In the genomic region with DNA sequence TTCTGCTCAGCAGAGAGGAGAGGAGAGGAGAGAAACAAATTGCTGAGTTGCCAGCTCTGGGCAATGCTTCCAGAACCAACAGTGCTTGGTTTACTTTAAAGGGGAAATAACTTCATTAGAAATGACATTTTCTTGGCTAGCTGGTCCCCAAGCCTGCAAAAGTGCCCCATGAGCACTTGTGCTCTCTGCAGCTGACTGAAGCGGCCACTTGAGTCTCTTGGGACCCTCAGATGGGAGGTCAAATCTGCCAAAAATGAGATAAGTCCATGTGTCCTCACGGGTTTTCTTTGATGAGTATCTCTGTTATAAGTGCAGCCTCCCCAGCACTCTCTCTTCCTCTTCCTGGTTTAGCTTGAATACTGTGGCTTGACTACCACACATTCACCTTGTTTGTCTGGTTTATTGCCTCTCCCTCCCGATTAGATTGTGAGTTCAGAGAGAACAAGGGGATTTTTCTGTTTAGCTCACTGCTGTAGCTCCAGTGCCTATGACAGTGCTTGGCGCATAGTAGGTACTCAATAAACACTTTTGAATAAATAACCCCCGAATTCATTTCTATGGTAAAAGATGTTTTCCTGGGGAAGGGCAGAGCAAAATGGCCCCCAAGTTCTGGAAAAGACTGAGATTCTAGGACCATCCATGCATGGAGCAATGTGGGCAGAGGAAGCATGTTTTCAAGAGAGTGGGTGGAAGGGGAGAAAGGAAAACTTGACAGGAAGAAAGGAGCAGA, we compare ENCODE assay signal across 14 cellular contexts. TPM values are rescaled to one million over a fixed set of nuclear protein-coding genes. Genes with fewer than 3 reads are reported as not detected.
A peak's percentile ranks its signal among the peaks of the same experiment; 100 is the strongest.
DNase-seq lines count a peak whose midpoint lies in the region; ATAC-seq, FAIRE-seq and TF ChIP-seq lines count a peak whose summit lies in the region.
"Had no signal": no experiment of that assay in that cellular context is flagged by ENCODE, and none has a peak within 500 bp of the region (broad histone marks: within the 10 kb centered on the region; RNA-seq: fewer than 3 reads in every experiment).

No MANE protein-coding gene starts in this region.

- no peak overlapping the region for H3K4me3 ChIP-seq in HepG2 (replicated peaks in 1 of 3; ENCODE audit: insufficient read depth in 1 of 3, low read depth in 2 of 3, low read length in 3 of 3)
- H3K4me3 ChIP-seq in right lobe of liver, result no peak overlapping the region
- H3K4me3 ChIP-seq in SK-N-SH (ENCODE audit: low read depth in 2 of 2, low read length in 1 of 2), result no peak overlapping the region
- no peak overlapping the region for H3K4me3 ChIP-seq in aorta (ENCODE audit: low read length in 2 of 2)
- H3K4me3 ChIP-seq: testis had no signal

- H3K4me1 Mint-ChIP-seq in glutamatergic neuron (ENCODE audit: low read depth, unreplicated experiment), result peaks cover 17% of the 10 kb centered on the region
- no peaks in the 10 kb centered on the region for H3K4me1 Mint-ChIP-seq in activated T-cell treated with anti-CD3 and anti-CD28 coated beads, Interleukin-2, amount 50 U/mL, for 72 hours (ENCODE audit: low read depth)

- TF ChIP-seq EP300 in HepG2 (IDR thresholded peaks at IDR 0.05; ENCODE audit: low read depth in 2 of 2, low read length in 2 of 2) (no peak), HepG2 (CRISPR knock-in tag; IDR thresholded peaks at IDR 0.05; ENCODE audit: borderline replicate concordance) (no peak), SK-N-SH (IDR thresholded peaks at IDR 0.05; ENCODE audit: borderline replicate concordance in 1 of 2, low read depth in 1 of 2, low read length in 1 of 2) (peak in 1 of 2 experiments; percentile 33; a peak in 1 of 4 replicates)

- peaks cover 4% of the 10 kb centered on the region for H3K27me3 Mint-ChIP-seq in glutamatergic neuron (ENCODE audit: unreplicated experiment)
- H3K27me3 Mint-ChIP-seq in activated T-cell treated with anti-CD3 and anti-CD28 coated beads, Interleukin-2, amount 50 U/mL, for 72 hours (ENCODE audit: low read depth), result peaks cover 11% of the 10 kb centered on the region

- H3K79me2 ChIP-seq in HepG2 (ENCODE audit: insufficient read depth, low read length) (no peaks in the 10 kb centered on the region), SK-N-SH (ENCODE audit: insufficient read depth) (no peaks in the 10 kb centered on the region)

- no peaks in the 10 kb centered on the region for H3K36me3 Mint-ChIP-seq in glutamatergic neuron (ENCODE audit: unreplicated experiment)
- no peaks in the 10 kb centered on the region for H3K36me3 Mint-ChIP-seq in activated T-cell treated with anti-CD3 and anti-CD28 coated beads, Interleukin-2, amount 50 U/mL, for 72 hours (ENCODE audit: insufficient read depth in 2 of 2)

- H3K4me1 ChIP-seq in HepG2 (ENCODE audit: insufficient read depth, low read length) (no peaks in the 10 kb centered on the region), right lobe of liver (no peaks in the 10 kb centered on the region), SK-N-SH (ENCODE audit: control insufficient read depth in 1 of 2, insufficient read depth in 2 of 2, low read depth in 1 of 2, low read length in 1 of 2) (peaks cover 0 to 7% of the 10 kb centered on the region in 2 experiments; a peak in 1 of 4 replicates), aorta (ENCODE audit: control insufficient read depth in 1 of 2, insufficient read depth in 2 of 2, low read length in 2 of 2) (peaks cover 1 to 6% of the 10 kb centered on the region in 2 donors)
- H3K4me1 ChIP-seq: testis had no signal

- H3K4me2 ChIP-seq in HepG2 (ENCODE audit: low read depth, low read length), result no peak overlapping the region
- no peak overlapping the region for H3K4me2 ChIP-seq in SK-N-SH

- H3K9ac ChIP-seq in HepG2 (ENCODE audit: insufficient read depth, low read depth, low read length) (no peak overlapping the region), SK-N-SH (no peak overlapping the region)

- DNase-seq in HepG2 (ENCODE audit: low spot score) (no peak), right lobe of liver (no peak), SK-N-SH (peak; percentile 26), glutamatergic neuron (no peak), aorta (no peak), frontal cortex (ENCODE audit: low spot score in 2 of 2) (no peak)
- DNase-seq in activated T-cell treated with anti-CD3 and anti-CD28 coated beads, Interleukin-2, amount 50 U/mL, for 72 hours, result no peak
- DNase-seq: activated CD4-positive, alpha-beta T cell treated with anti-CD3 and anti-CD28 coated beads, Interleukin-2, amount 50 U/mL, for 4 hours; anterior cingulate cortex; NCI-H1436; testis had no signal

- in situ Hi-C loops in HepG2 (cut with HindIII; ENCODE audit: extremely low pct_ligation_motif_present, low pct_unique_long_range_greater_than_20kb), result no loop called here

- CTCF ChIA-PET in HepG2 (lab: Yijun Ruan, JAX; ENCODE audit: low intra/inter-chr PET ratio, low total read pairs) (no interaction called here), SK-N-SH (lab: Yijun Ruan, JAX) (interaction anchor here (0.9 to 1.4 kb wide), 4 partner anchors 14 to 244 kb away, joined by 3 read pairs; no protein-coding TSS in a partner anchor)

- peaks cover 2% of the 10 kb centered on the region for H3K9me3 Mint-ChIP-seq in glutamatergic neuron (ENCODE audit: unreplicated experiment)
- H3K9me3 Mint-ChIP-seq in activated T-cell treated with anti-CD3 and anti-CD28 coated beads, Interleukin-2, amount 50 U/mL, for 72 hours, result peaks cover 2 to 7% of the 10 kb centered on the region in 2 donors

- TF ChIP-seq RAD21 in HepG2 (CRISPR knock-in tag; IDR thresholded peaks at IDR 0.05) (no peak), SK-N-SH (IDR thresholded peaks at IDR 0.05; ENCODE audit: low read length) (no peak)

- no peak for FAIRE-seq in HepG2 (lab: Jason Lieb, UNC)
- no peak for FAIRE-seq in frontal cortex (lab: Jason Lieb, UNC)
- FAIRE-seq: RCC 7860 had no signal

- H3K27ac Mint-ChIP-seq in glutamatergic neuron (ENCODE audit: unreplicated experiment), result peak overlapping the region; percentile 68
- no peak overlapping the region for H3K27ac Mint-ChIP-seq in activated T-cell treated with anti-CD3 and anti-CD28 coated beads, Interleukin-2, amount 50 U/mL, for 72 hours
- H3K27ac Mint-ChIP-seq: activated T-helper 2 cell treated with anti-CD3 and anti-CD28 coated beads, Interferon-gamma antibody, Interleukin-2, Interleukin-4, amounts not matched to agents 10 μg/mL and 5 μg/mL and 100 μg/mL, durations not matched to agents 14 hours and 24 hours and 36 hours had no signal

- H3F3A ChIP-seq in SK-N-SH (replicated peaks; ENCODE audit: insufficient read depth), result no peaks in the 10 kb centered on the region

- BruUV-seq in HepG2 (replicated peaks; lab: Mats Ljungman, UMichigan), result no TSS peak

- no peak for TF ChIP-seq POLR2A in HepG2 (IDR thresholded peaks at IDR 0.05; ENCODE audit: insufficient read depth in 1 of 2, low read depth in 2 of 2, low read length in 2 of 2)
- no peak for TF ChIP-seq POLR2A in right lobe of liver (IDR thresholded peaks at IDR 0.05)

- no peak for TF ChIP-seq CTCF in HepG2 (CRISPR knock-in tag; IDR thresholded peaks at IDR 0.05)
- no peak for TF ChIP-seq CTCF in right lobe of liver (IDR thresholded peaks at IDR 0.05)
- TF ChIP-seq CTCF in SK-N-SH (IDR thresholded peaks at IDR 0.05), result no peak
- TF ChIP-seq CTCF in glutamatergic neuron (IDR thresholded peaks at IDR 0.05; ENCODE audit: partially characterized antibody, unreplicated experiment), result no peak

- ATAC-seq in HepG2 (no peak), right lobe of liver (no peak), aorta (ENCODE audit: low FRiP score) (peak; percentile 60), HG03175 (IDR thresholded peaks at IDR 0.05; ENCODE audit: unreplicated experiment) (no peak)
- ATAC-seq in activated T-cell treated with anti-CD3 and anti-CD28 coated beads, Interleukin-2, amount 50 U/mL, for 72 hours (replicated peaks in 1 of 2), result no peak

- H3K27ac ChIP-seq in HepG2 (ENCODE audit: extremely low read length, insufficient read depth, low read length) (no peak overlapping the region), right lobe of liver (no peak overlapping the region), SK-N-SH (ENCODE audit: low read depth in 2 of 2, low read length in 1 of 2) (no peak overlapping the region), aorta (ENCODE audit: low read depth in 1 of 2, low read length in 2 of 2) (no peak overlapping the region)
- H3K27ac ChIP-seq: testis had no signal

- no peak overlapping the region for H3K4me3 Mint-ChIP-seq in glutamatergic neuron (ENCODE audit: unreplicated experiment)
- no peak overlapping the region for H3K4me3 Mint-ChIP-seq in activated T-cell treated with anti-CD3 and anti-CD28 coated beads, Interleukin-2, amount 50 U/mL, for 72 hours

- H3K27me3 ChIP-seq in HepG2 (ENCODE audit: control insufficient read depth in 1 of 2, insufficient read depth in 2 of 2, low read length in 2 of 2) (peaks cover 0 to 5% of the 10 kb centered on the region in 2 experiments; a peak in 1 of 5 replicates), right lobe of liver (no peaks in the 10 kb centered on the region), SK-N-SH (ENCODE audit: insufficient read depth) (no peaks in the 10 kb centered on the region), aorta (ENCODE audit: control insufficient read depth in 1 of 2, insufficient read depth in 2 of 2, low read length in 1 of 2) (no peaks in the 10 kb centered on the region)
- H3K27me3 ChIP-seq: testis had no signal

- H3K9me2 ChIP-seq in SK-N-SH, result no peaks in the 10 kb centered on the region

- no peaks in the 10 kb centered on the region for H3K36me3 ChIP-seq in HepG2 (replicated peaks in 1 of 2; ENCODE audit: control insufficient read depth in 1 of 2, insufficient read depth in 2 of 2, low read length in 2 of 2)
- H3K36me3 ChIP-seq in right lobe of liver, result no peaks in the 10 kb centered on the region
- no peaks in the 10 kb centered on the region for H3K36me3 ChIP-seq in SK-N-SH (replicated peaks in 1 of 2; ENCODE audit: control insufficient read depth in 1 of 2, insufficient read depth in 2 of 2, low read length in 1 of 2)
- H3K36me3 ChIP-seq in aorta (ENCODE audit: control insufficient read depth in 1 of 2, insufficient read depth in 2 of 2, low read length in 1 of 2), result no peaks in the 10 kb centered on the region

- POLR2A ChIA-PET in HepG2 (lab: Yijun Ruan, JAX) (interaction anchor here (1.3 kb wide), 1 partner anchor 9 kb away, joined by 3 read pairs; no protein-coding TSS in a partner anchor), SK-N-SH (lab: Yijun Ruan, JAX) (no interaction called here)

- intact Hi-C loops in HepG2 (cut with micrococcal nuclease; ENCODE audit: unreplicated experiment) (loop anchor here (10.0 kb wide), 1 partner anchor 146 kb away; no protein-coding TSS in a partner anchor), right lobe of liver (cut with DNase I) (no loop called here), aorta (cut with DNase I) (no loop called here)

- H4K20me1 ChIP-seq in HepG2 (ENCODE audit: insufficient read depth, low read length) (no peaks in the 10 kb centered on the region), SK-N-SH (ENCODE audit: insufficient read depth) (no peaks in the 10 kb centered on the region)

- H3K9me3 ChIP-seq in HepG2 (ENCODE audit: low read length) (no peaks in the 10 kb centered on the region), right lobe of liver (no peaks in the 10 kb centered on the region), SK-N-SH (no peaks in the 10 kb centered on the region), aorta (ENCODE audit: control insufficient read depth, low read length) (no peaks in the 10 kb centered on the region)
- H3K9me3 ChIP-seq: testis had no signal

- H2AFZ ChIP-seq in HepG2 (ENCODE audit: low read length), result no peak overlapping the region
- H2AFZ ChIP-seq in SK-N-SH (ENCODE audit: low read depth), result no peak overlapping the region

- WGBS in HepG2 (ENCODE audit: low lambda C conversion rate), result 22% methylated on average over 5 of the region's 5 CpGs
- 39% methylated on average over 5 of the region's 5 CpGs for WGBS in right lobe of liver (ENCODE audit: insufficient coverage, low coverage, low lambda C conversion rate, missing lambda C conversion rate)
- 28% methylated on average over 5 of the region's 5 CpGs for WGBS in SK-N-SH (ENCODE audit: low lambda C conversion rate)
- 32 to 33% methylated on average over 5 of the region's 5 CpGs for WGBS in aorta, 2 donors

RNA-seq across cellular contexts. Expression of gene RIN2, which starts 7.0 kb away (rescaled TPM):
- 2.4 and 2.5 TPM in 2 replicates for total RNA-seq in HepG2 (2016; rRNA removed; fragmentation: Illumina TruSeq; extraction: Trizol)
- 0.97 and 1.3 TPM in 2 replicates for total RNA-seq in HepG2 (2016; cell fraction: cytosol; rRNA removed; fragmentation: Illumina TruSeq; extraction: Trizol; ENCODE audit: low read depth)
- 2.5 and 2.7 TPM in 2 replicates for total RNA-seq in HepG2 (2016; cell fraction: insoluble cytoplasmic fraction; rRNA removed; fragmentation: Illumina TruSeq; extraction: Trizol)
- 2.7 and 3.4 TPM in 2 replicates for total RNA-seq in HepG2 (2016; cell fraction: membrane; rRNA removed; fragmentation: Illumina TruSeq; extraction: Trizol)
- 2.6 and 4.1 TPM in 2 replicates for total RNA-seq in HepG2 (2016; cell fraction: nucleus; rRNA removed; fragmentation: Illumina TruSeq; extraction: Trizol)
- polyA plus RNA-seq in HepG2 (2011; rRNA removed), result 5.1 and 6.3 TPM in 2 replicates
- polyA plus RNA-seq in HepG2 (2011; cell fraction: cytosol; rRNA removed), result 2.9 and 3.5 TPM in 2 replicates
- 7.6 and 9.1 TPM in 2 replicates for polyA plus RNA-seq in HepG2 (2011; cell fraction: nucleus; rRNA removed)
- 8.9 and 11.8 TPM in 2 replicates for polyA plus RNA-seq in HepG2 (2012)
- 1.6 TPM in 2 replicates for polyA plus RNA-seq in HepG2 (2016; cell fraction: cytosol; fragmentation: Illumina TruSeq; extraction: Trizol; ENCODE audit: low read depth)
- 1.5 and 1.8 TPM in 2 replicates for polyA plus RNA-seq in HepG2 (2016; cell fraction: insoluble cytoplasmic fraction; fragmentation: Illumina TruSeq; extraction: Trizol; ENCODE audit: low read depth)
- 2.1 and 2.3 TPM in 2 replicates for polyA plus RNA-seq in HepG2 (2016; cell fraction: membrane; fragmentation: Illumina TruSeq; extraction: Trizol; ENCODE audit: low read depth)
- polyA plus RNA-seq in HepG2 (2016; cell fraction: nucleus; fragmentation: Illumina TruSeq; extraction: Trizol; ENCODE audit: insufficient read depth, low read depth), result 2.1 and 2.4 TPM in 2 replicates
- polyA minus RNA-seq in HepG2 (2011; rRNA and poly(A)+ RNA removed; ENCODE audit: low replicate concordance), result 10.0 and 31.5 TPM in 2 replicates
- polyA minus RNA-seq in HepG2 (2011; cell fraction: cytosol; rRNA and poly(A)+ RNA removed), result 7.6 and 13.8 TPM in 2 replicates
- polyA minus RNA-seq in HepG2 (2011; cell fraction: nucleus; rRNA and poly(A)+ RNA removed), result 28.8 and 31.8 TPM in 2 replicates
- 10 to 100 TPM in 4 of 6 experiments, 1 to 10 TPM in 2; 7.0 to 37.7 (median 13.8) TPM for total RNA-seq in right lobe of liver
- polyA plus RNA-seq in SK-N-SH (2012; rRNA removed), result 6.3 and 6.8 TPM in 2 replicates
- 4.6 and 6.0 TPM in 2 replicates for polyA plus RNA-seq in SK-N-SH (2012; cell fraction: cytosol; rRNA removed)
- 8.6 and 11.2 TPM in 2 replicates for polyA plus RNA-seq in SK-N-SH (2012; cell fraction: nucleus; rRNA removed)
- total RNA-seq in glutamatergic neuron (ENCODE audit: unreplicated experiment), result 108 TPM
- 100 to 1,000 TPM in 1 of 2 donors, 10 to 100 TPM in 1; 67.0 to 128 TPM for total RNA-seq in aorta
- polyA plus RNA-seq in aorta, result 10 to 100 TPM; 17.0 to 24.7 TPM
- not detected for total RNA-seq in activated T-cell treated with anti-CD3 and anti-CD28 coated beads, Interleukin-2, amount 50 U/mL, for 72 hours
- total RNA-seq in frontal cortex, result 9.0 TPM
- total RNA-seq: activated T-helper 2 cell treated with anti-CD3 and anti-CD28 coated beads, Interferon-gamma antibody, Interleukin-2, Interleukin-4, amounts not matched to agents 10 μg/mL and 5 μg/mL and 100 μg/mL, durations not matched to agents 14 hours and 24 hours and 36 hours had no signal

Comparison
In these comparisons a context has a peak if more than half of its experiments do, and no peak if none do; other contexts are left out.
1. Of the 25 proteins assayed by ChIP-seq in both HepG2 and SK-N-SH: peak only in HepG2: none; only in SK-N-SH: NFIC, PBX3, POLR2AphosphoS5 and TCF12; in both: none; in neither: 20; mixed calls (peak in some experiments, not most) for 1.